Comparison of ENCODE assay signal across 8 cellular contexts in genomic region chrX:48676106-48676892, GRCh38.
DNase-seq lines count a peak whose midpoint lies in the region; ATAC-seq and TF ChIP-seq lines count a peak whose summit lies in the region.

No MANE protein-coding gene starts in this region.

- H3K27ac ChIP-seq in caudate nucleus (ENCODE audit: low read depth, low read length), result peak overlapping the region; percentile 67

- ATAC-seq in GM19035 (IDR thresholded peaks at IDR 0.05; ENCODE audit: unreplicated experiment) (peak; percentile 90), HG03280 (IDR thresholded peaks at IDR 0.05; ENCODE audit: unreplicated experiment) (peak; percentile 93)

- TF ChIP-seq CTCF in AG09319 (IDR thresholded peaks at IDR 0.05; ENCODE audit: low read depth, low read length), result no peak

- DNase-seq in AG09319 (ENCODE audit: extremely low read depth, low read depth) (peak; percentile 54), NCI-H345 (lab: John Stamatoyannopoulos, UW) (peak; percentile 92), caudate nucleus (lab: John Stamatoyannopoulos, UW) (peak in 60 of 61 donors; percentile 4 to 91 (median 77)), islet precursor cell (peak; percentile 96)
- peak; percentile 58 to 81 (median 76) for DNase-seq in activated CD4-positive, CD25-positive, alpha-beta regulatory T cell (lab: John Stamatoyannopoulos, UW)
- peak; percentile 81 for DNase-seq in stimulated activated CD4-positive, alpha-beta T cell treated with anti-CD3 and anti-CD28 coated beads, Interleukin-12 subunit alpha, Interleukin-12 subunit beta, amount 100 ng/mL, for 4 hours

Comparison
In these comparisons a context has a peak if more than half of its experiments do, and no peak if none do; other contexts are left out.
1. Peak in every context shown above with its lines: DNase-seq, ATAC-seq and H3K27ac ChIP-seq.